17 cellular contexts compared by ENCODE assay signal in genomic region chr13:31328549-31329229, GRCh38.
A peak's percentile ranks its signal among the peaks of the same experiment; 100 is the strongest.
DNase-seq lines count a peak whose midpoint lies in the region; ATAC-seq and TF ChIP-seq lines count a peak whose summit lies in the region.
"Had no signal": no experiment of that assay in that cellular context is flagged by ENCODE, and none has a peak within 500 bp of the region (broad histone marks: within the 10 kb centered on the region; RNA-seq: fewer than 3 reads in every experiment).

No MANE protein-coding gene starts in this region.

- no peaks in the 10 kb centered on the region for H3K79me2 ChIP-seq in mammary epithelial cell (ENCODE audit: insufficient read depth, low read length)

- H4K20me1 ChIP-seq in mammary epithelial cell (ENCODE audit: insufficient read depth, low read length): no peaks in the 10 kb centered on the region

- TF ChIP-seq CTCF in mammary epithelial cell (conservative IDR thresholded peaks at IDR 0.05 in 1 of 2, IDR thresholded peaks at IDR 0.05 in 1 of 2; ENCODE audit: extremely low read depth in 1 of 2, insufficient read depth in 1 of 2, low read depth in 1 of 2, low read length in 2 of 2) (no peak), brain microvascular endothelial cell (IDR thresholded peaks at IDR 0.05; ENCODE audit: low read depth, low read length, missing control alignments) (no peak)

- BruUV-seq in mammary epithelial cell (replicated peaks; lab: Mats Ljungman, UMichigan): no TSS peak

- H3K9me3 ChIP-seq in mammary epithelial cell (replicated peaks; ENCODE audit: insufficient read depth, low read length): no peaks in the 10 kb centered on the region

- DNase-seq in T47D (ENCODE audit: low read depth in 1 of 2, low spot score in 1 of 2): peak; percentile 14 to 16
- DNase-seq in mammary epithelial cell: no peak
- peak; percentile 4 for DNase-seq in brain microvascular endothelial cell
- DNase-seq in kidney tubule cell (ENCODE audit: low spot score): peak; percentile 13
- peak; percentile 20 for DNase-seq in smooth muscle cell of the brain vasculature (ENCODE audit: low read depth, low spot score)
- no peak for DNase-seq in inferior parietal cortex (ENCODE audit: extremely low spot score)
- DNase-seq: activated CD4-positive, alpha-beta memory T cell treated with anti-CD3 and anti-CD28 coated beads, Interleukin-2, amount 10 ng/mL, durations not matched to agents 7 days and 5 days; activated naive CD8-positive, alpha-beta T cell treated with anti-CD3 and anti-CD28 coated beads, Interleukin-2, amount 10 ng/mL, durations not matched to agents 7 days and 5 days; activated T-cell treated with anti-CD3 and anti-CD28 coated beads, Interleukin-2, amount 50 U/mL, for 48 hours; CD8-positive, alpha-beta T cell; effector memory CD4-positive, alpha-beta T cell; GDM1; NCI-H526 treated with DMSO at 0.1 percent for 48 hours; stimulated activated CD4-positive, alpha-beta T cell treated with anti-CD3 and anti-CD28 coated beads, Interleukin-1b, Interleukin-23, amount 100 ng/mL, for 48 hours had no signal

- no peak overlapping the region for H3K4me2 ChIP-seq in mammary epithelial cell (ENCODE audit: insufficient read depth, low read depth, low read length)

- dilution Hi-C loops in mammary epithelial cell (cut with HindIII; ENCODE audit: low sequenced_read_pairs): no loop called here

- no peak overlapping the region for H2AFZ ChIP-seq in mammary epithelial cell (ENCODE audit: low read depth, low read length)

- in situ Hi-C loops in T47D (cut with HindIII; ENCODE audit: low pct_unique_long_range_greater_than_20kb, low sequenced_read_pairs) (no loop called here), mammary epithelial cell (cut with MboI; ENCODE audit: low sequenced_read_pairs in 2 of 2) (no loop called here), brain microvascular endothelial cell (cut with HindIII; ENCODE audit: low pct_ligation_motif_present, low sequenced_read_pairs) (no loop called here)

- CTCF ChIA-PET in mammary epithelial cell (lab: Charles Lee; ENCODE audit: low non-redundant PET): no interaction called here

- H3K4me1 ChIP-seq in mammary epithelial cell (ENCODE audit: insufficient read depth, low read length): no peaks in the 10 kb centered on the region

- H3K27ac ChIP-seq in mammary epithelial cell (ENCODE audit: insufficient read depth, low read depth, low read length) (no peak overlapping the region), brain microvascular endothelial cell (no peak overlapping the region)

- intact Hi-C loops in mammary epithelial cell (cut with micrococcal nuclease): no loop called here

- H3K36me3 ChIP-seq in mammary epithelial cell (ENCODE audit: insufficient read depth, low read length) (no peaks in the 10 kb centered on the region), brain microvascular endothelial cell (replicated peaks) (no peaks in the 10 kb centered on the region)

- ATAC-seq in GM19324 (IDR thresholded peaks at IDR 0.05; ENCODE audit: low FRiP score, unreplicated experiment) (no peak), HG02798 (IDR thresholded peaks at IDR 0.05; ENCODE audit: poor library complexity, unreplicated experiment) (no peak)
- ATAC-seq: CD8-positive, alpha-beta T cell; Panc1 had no signal

- H3K27me3 ChIP-seq in mammary epithelial cell (ENCODE audit: insufficient read depth, low read length): no peaks in the 10 kb centered on the region
- H3K27me3 ChIP-seq in brain microvascular endothelial cell (replicated peaks): no peaks in the 10 kb centered on the region

- 87% methylated on average over 7 of the region's 8 CpGs for WGBS in mammary epithelial cell (ENCODE audit: low coverage, missing lambda C conversion rate)

- no peak overlapping the region for H3K9ac ChIP-seq in mammary epithelial cell (ENCODE audit: insufficient read depth, low read length)

- H3K4me3 ChIP-seq in mammary epithelial cell (replicated peaks in 1 of 3; ENCODE audit: insufficient read depth in 1 of 3, low read depth in 2 of 3, low read length in 3 of 3): no peak overlapping the region
- no peak overlapping the region for H3K4me3 ChIP-seq in brain microvascular endothelial cell (ENCODE audit: low read depth, low read length)

Comparison
In these comparisons a context has a peak if more than half of its experiments do, and no peak if none do; other contexts are left out.
1. DNase-seq: peak in T47D (2 of 2), brain microvascular endothelial cell (single experiment), kidney tubule cell (single experiment) and smooth muscle cell of the brain vasculature (single experiment); none in mammary epithelial cell (single experiment) and inferior parietal cortex (single experiment).